ENCODE assay signal across 12 cellular contexts in the genomic region with DNA sequence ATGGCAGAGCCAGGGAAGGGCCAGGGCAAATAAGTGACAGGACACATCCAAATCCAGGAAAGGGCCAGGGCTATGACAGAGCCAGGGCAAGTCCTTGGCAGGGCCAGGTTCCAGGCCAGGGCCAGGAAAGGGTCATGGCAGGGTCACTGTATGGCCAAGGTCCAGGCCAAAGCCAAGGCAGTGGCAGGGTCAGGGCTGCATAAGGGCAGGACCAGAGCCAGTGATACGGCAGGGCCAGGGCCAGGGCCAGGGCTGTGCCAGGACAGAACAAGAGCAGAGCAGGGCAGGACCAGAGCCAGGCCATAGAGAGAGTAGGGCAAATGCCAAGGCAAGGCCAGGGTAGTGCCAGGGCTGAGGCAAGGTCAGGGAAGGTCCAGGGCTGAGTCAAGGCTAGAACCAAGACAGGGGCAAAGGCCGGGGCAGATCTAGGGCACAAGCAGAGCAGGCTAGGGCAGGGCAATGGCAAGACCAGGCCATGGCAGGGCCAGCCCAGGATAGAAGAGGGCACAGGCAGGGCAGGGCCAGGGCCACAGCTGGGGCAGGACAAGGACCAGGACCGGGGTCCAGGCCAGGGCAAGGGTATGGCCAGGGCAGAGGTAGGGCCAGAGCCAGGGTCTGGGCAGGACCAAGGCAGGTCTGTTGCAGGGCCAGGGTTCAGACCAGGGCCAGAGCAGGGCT. TPM values are rescaled to one million over a fixed set of nuclear protein-coding genes. Genes with fewer than 3 reads are reported as not detected.
DNase-seq lines count a peak whose midpoint lies in the region; ATAC-seq and TF ChIP-seq lines count a peak whose summit lies in the region.
"Not testable (repeated sequence)": the region's sequence is repeated elsewhere in the genome, so short reads cannot be mapped to it uniquely, and the experiment has no call there.
"Had no signal": no experiment of that assay in that cellular context is flagged by ENCODE, and none has a peak within 500 bp of the region (broad histone marks: within the 10 kb centered on the region; RNA-seq: fewer than 3 reads in every experiment).

No MANE protein-coding gene starts in this region.

- H3K9me3 Mint-ChIP-seq in activated naive CD8-positive, alpha-beta T cell treated with anti-CD3 and anti-CD28 coated beads, Interleukin-2, amount 10 ng/mL, durations not matched to agents 7 days and 5 days; stimulated activated effector memory CD8-positive, alpha-beta T cell treated with anti-CD3 and anti-CD28 coated beads, Interleukin-12 subunit alpha, Interleukin-12 subunit beta, amount 100 ng/mL, for 72 hours: not testable (repeated sequence)

- TF ChIP-seq POLR2A in right lobe of liver (IDR thresholded peaks at IDR 0.05) = not testable (repeated sequence)

- DNase-seq in activated naive CD8-positive, alpha-beta T cell treated with anti-CD3 and anti-CD28 coated beads, Interleukin-2, amount 10 ng/mL, durations not matched to agents 7 days and 5 days; left ventricle myocardium inferior; stimulated activated effector memory CD8-positive, alpha-beta T cell treated with anti-CD3 and anti-CD28 coated beads, Interleukin-12 subunit alpha, Interleukin-12 subunit beta, amount 100 ng/mL, for 72 hours (ENCODE audit: low spot score in 2 of 2): not testable (repeated sequence)
- DNase-seq in left lobe of liver (ENCODE audit: low spot score) (peak; percentile 74), right lobe of liver (peak; percentile 45 to 71 (median 67))

- H3K4me1 ChIP-seq in left ventricle myocardium inferior, right lobe of liver: not testable (repeated sequence)

- not testable (repeated sequence) for TF ChIP-seq CTCF in left ventricle myocardium inferior (IDR thresholded peaks at IDR 0.05; ENCODE audit: borderline replicate concordance); right lobe of liver (IDR thresholded peaks at IDR 0.05)

- peak overlapping the region; percentile 40 for H3K27ac Mint-ChIP-seq in activated naive CD8-positive, alpha-beta T cell treated with anti-CD3 and anti-CD28 coated beads, Interleukin-2, amount 10 ng/mL, durations not matched to agents 7 days and 5 days
- H3K27ac Mint-ChIP-seq in stimulated activated effector memory CD8-positive, alpha-beta T cell treated with anti-CD3 and anti-CD28 coated beads, Interleukin-12 subunit alpha, Interleukin-12 subunit beta, amount 100 ng/mL, for 72 hours = peak overlapping the region; percentile 29

- not testable (repeated sequence) for H3K4me1 Mint-ChIP-seq in activated naive CD8-positive, alpha-beta T cell treated with anti-CD3 and anti-CD28 coated beads, Interleukin-2, amount 10 ng/mL, durations not matched to agents 7 days and 5 days; stimulated activated effector memory CD8-positive, alpha-beta T cell treated with anti-CD3 and anti-CD28 coated beads, Interleukin-12 subunit alpha, Interleukin-12 subunit beta, amount 100 ng/mL, for 72 hours

- H3K36me3 ChIP-seq in left ventricle myocardium inferior, right lobe of liver: not testable (repeated sequence)

- H3K27me3 ChIP-seq in left ventricle myocardium inferior (ENCODE audit: low read depth); right lobe of liver: not testable (repeated sequence)

- 37% methylated on average over 2 of the region's 3 CpGs for WGBS in right lobe of liver (ENCODE audit: insufficient coverage, low coverage, low lambda C conversion rate, missing lambda C conversion rate)

- peak overlapping the region; percentile 72 for H3K27ac ChIP-seq in left ventricle myocardium inferior (replicated peaks)
- H3K27ac ChIP-seq in right lobe of liver = peak overlapping the region in 1 of 3 donors; percentile 24

- not testable (repeated sequence) for H3K4me3 ChIP-seq in left ventricle myocardium inferior, right lobe of liver

- intact Hi-C loops in left ventricle myocardium inferior (cut with micrococcal nuclease); right lobe of liver (cut with DNase I): not testable (repeated sequence)

- ATAC-seq in activated naive CD8-positive, alpha-beta T cell treated with anti-CD3 and anti-CD28 coated beads, Interleukin-2, amount 10 ng/mL, durations not matched to agents 7 days and 5 days (ENCODE audit: low read depth); left lobe of liver; right lobe of liver; stimulated activated effector memory CD8-positive, alpha-beta T cell treated with anti-CD3 and anti-CD28 coated beads, Interleukin-12 subunit alpha, Interleukin-12 subunit beta, amount 100 ng/mL, for 72 hours: not testable (repeated sequence)

- not testable (repeated sequence) for H3K9me3 ChIP-seq in left ventricle myocardium inferior (replicated peaks); right lobe of liver

- H3K4me3 Mint-ChIP-seq in activated naive CD8-positive, alpha-beta T cell treated with anti-CD3 and anti-CD28 coated beads, Interleukin-2, amount 10 ng/mL, durations not matched to agents 7 days and 5 days; stimulated activated effector memory CD8-positive, alpha-beta T cell treated with anti-CD3 and anti-CD28 coated beads, Interleukin-12 subunit alpha, Interleukin-12 subunit beta, amount 100 ng/mL, for 72 hours: not testable (repeated sequence)

- not testable (repeated sequence) for H3K36me3 Mint-ChIP-seq in activated naive CD8-positive, alpha-beta T cell treated with anti-CD3 and anti-CD28 coated beads, Interleukin-2, amount 10 ng/mL, durations not matched to agents 7 days and 5 days; stimulated activated effector memory CD8-positive, alpha-beta T cell treated with anti-CD3 and anti-CD28 coated beads, Interleukin-12 subunit alpha, Interleukin-12 subunit beta, amount 100 ng/mL, for 72 hours

- H3K27me3 Mint-ChIP-seq in activated naive CD8-positive, alpha-beta T cell treated with anti-CD3 and anti-CD28 coated beads, Interleukin-2, amount 10 ng/mL, durations not matched to agents 7 days and 5 days = not testable (repeated sequence)

- POLR2A ChIA-PET in activated naive CD8-positive, alpha-beta T cell treated with anti-CD3 and anti-CD28 coated beads, Interleukin-2, amount 10 ng/mL, durations not matched to agents 7 days and 5 days (lab: Charles Lee) = not testable (repeated sequence)

RNA-seq across cellular contexts. Expression of gene VPREB1, which starts 46.7 kb away (rescaled TPM):
- not detected for total RNA-seq in activated naive CD8-positive, alpha-beta T cell treated with anti-CD3 and anti-CD28 coated beads, Interleukin-2, amount 10 ng/mL, durations not matched to agents 7 days and 5 days
- not detected for total RNA-seq in left ventricle myocardium inferior
- not detected for total RNA-seq in left lobe of liver
- total RNA-seq in right lobe of liver = not detected
- total RNA-seq: A673; CD4-positive, alpha-beta memory T cell; CD4-positive, CD25-positive, alpha-beta regulatory T cell; CD8-positive, alpha-beta memory T cell; Daoy; G401; GM12878 had no signal
